Comparison of ENCODE assay signal across 8 cellular contexts in genomic region chr1:99849744-99850457, GRCh38. TPM values are rescaled to one million over a fixed set of nuclear protein-coding genes. Genes with fewer than 3 reads are reported as not detected.
DNase-seq lines count a peak whose midpoint lies in the region; ATAC-seq and TF ChIP-seq lines count a peak whose summit lies in the region.

AGL (plus strand) TSS chr1:99850361; CDS start chr1:99851043, 682 bp downstream.

- H3K4me3 Mint-ChIP-seq in GM23338 = peak within 1 kb of the TSS; percentile 92

- peaks cover 11% of the 10 kb centered on the region; the same call in 2 of the 3 replicates for H3K4me1 Mint-ChIP-seq in GM23338

- DNase-seq in EL (peak; percentile 83), GM23338 (ENCODE audit: low spot score) (peak; percentile 90), LHCN-M2 (ENCODE audit: low read depth) (peak; percentile 62), SJCRH30 (peak; percentile 88), nucleus accumbens (lab: John Stamatoyannopoulos, UW) (peak; percentile 14 to 88 (median 74)), superior temporal gyrus (ENCODE audit: extremely low spot score) (peak; percentile 69)
- DNase-seq in activated naive CD4-positive, alpha-beta T cell (lab: John Stamatoyannopoulos, UW) = peak; percentile 62 to 80 (median 66)

- H3K27ac ChIP-seq in GM23338 (ENCODE audit: low read depth) (peak within 1 kb of the TSS; percentile 92), SJCRH30 (peak within 1 kb of the TSS; percentile 62), gastroesophageal sphincter (peak within 1 kb of the TSS; percentile 88 to 95 (median 94))

- H3K4me1 ChIP-seq in GM23338 (ENCODE audit: insufficient read depth) (peaks cover 16% of the 10 kb centered on the region; the same call in 1 of the 2 replicates), SJCRH30 (peaks cover 5% of the 10 kb centered on the region; the same call in 1 of the 2 replicates), gastroesophageal sphincter (peaks cover 7 to 44% (median 11%) of the 10 kb centered on the region in 3 donors)

- peak; percentile 75 to 78 for TF ChIP-seq POLR2A in gastroesophageal sphincter (IDR thresholded peaks at IDR 0.05)

- no peaks in the 10 kb centered on the region for H3K79me2 ChIP-seq in GM23338 (replicated peaks; ENCODE audit: insufficient read depth)

- 0 out of 2 replicates have a peak, but pooled peaks cover 3% of the 10 kb centered on the region for H3K36me3 ChIP-seq in GM23338 (ENCODE audit: insufficient read depth)
- H3K36me3 ChIP-seq in SJCRH30 = no peaks in the 10 kb centered on the region
- H3K36me3 ChIP-seq in gastroesophageal sphincter = peaks cover 0 to 15% of the 10 kb centered on the region in 2 donors

- H3K9me3 Mint-ChIP-seq in GM23338 = no peaks in the 10 kb centered on the region

- TF ChIP-seq EP300 in gastroesophageal sphincter (IDR thresholded peaks at IDR 0.05) = no peak

- WGBS in gastroesophageal sphincter (ENCODE audit: low coverage in 1 of 2), 2 donors = 0% methylated on average over 15 to 17 of the region's 65 CpGs

- H2AFZ ChIP-seq in GM23338 = peak within 1 kb of the TSS; percentile 94; the same call in 1 of the 2 replicates

- H3K36me3 Mint-ChIP-seq in GM23338 (ENCODE audit: low read depth) = peaks cover 16% of the 10 kb centered on the region; the same call in 2 of the 3 replicates

- 0 out of 2 replicates have a peak, but pooled peaks cover 11% of the 10 kb centered on the region for H3F3A ChIP-seq in GM23338 (replicated peaks; ENCODE audit: low read depth)

- peak within 1 kb of the TSS; percentile 94 for H3K27ac Mint-ChIP-seq in GM23338

- H3K4me3 ChIP-seq in GM23338 (peak within 1 kb of the TSS; percentile 94), SJCRH30 (peak within 1 kb of the TSS; percentile 80), gastroesophageal sphincter (peak within 1 kb of the TSS; percentile 72 to 83)

- H3K4me2 ChIP-seq in GM23338 = peak within 1 kb of the TSS; percentile 94

- H3K27me3 ChIP-seq in GM23338 (ENCODE audit: insufficient read depth) (no peaks in the 10 kb centered on the region), SJCRH30 (no peaks in the 10 kb centered on the region), gastroesophageal sphincter (no peaks in the 10 kb centered on the region)

- no peak for TF ChIP-seq CTCF in GM23338 (conservative IDR thresholded peaks at IDR 0.05; ENCODE audit: low read depth in 2 of 2)
- TF ChIP-seq CTCF in gastroesophageal sphincter (IDR thresholded peaks at IDR 0.05) = peak in 1 of 4 experiments; percentile 7

- ATAC-seq in GM23338 (peak; percentile 95), gastroesophageal sphincter (peak; percentile 96)

- H3K9me3 ChIP-seq in SJCRH30 (replicated peaks) (no peaks in the 10 kb centered on the region), gastroesophageal sphincter (no peaks in the 10 kb centered on the region)

- peaks cover 5% of the 10 kb centered on the region for H3K27me3 Mint-ChIP-seq in GM23338 (ENCODE audit: insufficient read depth, low read depth, poor library complexity)

- no peaks in the 10 kb centered on the region for H4K20me1 ChIP-seq in GM23338 (replicated peaks; ENCODE audit: insufficient read depth)

- no peaks in the 10 kb centered on the region for H3K9me2 ChIP-seq in GM23338 (ENCODE audit: insufficient read depth)

TF ChIP-seq in GM23338, 12 proteins besides CTCF, POLR2A, EP300 and RAD21 (continues in another document):
- TF ChIP-seq ZNF462 (CRISPR knock-in tag; IDR thresholded peaks at IDR 0.05) = no peak
- no peak for TF ChIP-seq NANOG (IDR thresholded peaks at IDR 0.05; ENCODE audit: borderline replicate concordance)
- TF ChIP-seq STAT1 (IDR thresholded peaks at IDR 0.05; ENCODE audit: unreplicated experiment) = no peak
- TF ChIP-seq CREB1 (CRISPR knock-in tag; IDR thresholded peaks at IDR 0.05; ENCODE audit: low read depth) = no peak
- no peak for TF ChIP-seq ZNF114 (CRISPR knock-in tag; IDR thresholded peaks at IDR 0.05)
- no peak for TF ChIP-seq REST (IDR thresholded peaks at IDR 0.05; ENCODE audit: unreplicated experiment)
- TF ChIP-seq POLR2AphosphoS5 (IDR thresholded peaks at IDR 0.05; ENCODE audit: low read depth) = peak; percentile 86

RNA-seq across cellular contexts. Expression of gene AGL, which starts in this region (rescaled TPM):
- 22.9 and 30.6 TPM in 2 replicates for total RNA-seq in GM23338 (2014; rRNA removed; shearing (Covaris generic))
- 11.8 and 13.4 TPM in 2 replicates for polyA plus RNA-seq in GM23338 (2016; fragmentation: Nextera tagmentation; extraction: Ambion mirVana)
- total RNA-seq in LHCN-M2 (2014; rRNA removed) (4.1 and 5.5 TPM in 2 replicates), gastroesophageal sphincter (100 to 1,000 TPM in 3 of 4 donors, 10 to 100 TPM in 1; 62.9 to 131 (median 119) TPM)
- polyA plus RNA-seq in LHCN-M2 (2012) = 1.8 TPM
- total RNA-seq in SJCRH30 (2014; rRNA removed; shearing (Covaris generic)) = 9.8 and 11.4 TPM in 2 replicates

Comparison
In these comparisons a context has a peak if more than half of its experiments do, and no peak if none do; other contexts are left out.
1. Peak in every context shown above with its lines: DNase-seq, ATAC-seq, H3K4me3 ChIP-seq and H3K27ac ChIP-seq.